Comparison of ENCODE assay signal across 8 cellular contexts in the genomic region with DNA sequence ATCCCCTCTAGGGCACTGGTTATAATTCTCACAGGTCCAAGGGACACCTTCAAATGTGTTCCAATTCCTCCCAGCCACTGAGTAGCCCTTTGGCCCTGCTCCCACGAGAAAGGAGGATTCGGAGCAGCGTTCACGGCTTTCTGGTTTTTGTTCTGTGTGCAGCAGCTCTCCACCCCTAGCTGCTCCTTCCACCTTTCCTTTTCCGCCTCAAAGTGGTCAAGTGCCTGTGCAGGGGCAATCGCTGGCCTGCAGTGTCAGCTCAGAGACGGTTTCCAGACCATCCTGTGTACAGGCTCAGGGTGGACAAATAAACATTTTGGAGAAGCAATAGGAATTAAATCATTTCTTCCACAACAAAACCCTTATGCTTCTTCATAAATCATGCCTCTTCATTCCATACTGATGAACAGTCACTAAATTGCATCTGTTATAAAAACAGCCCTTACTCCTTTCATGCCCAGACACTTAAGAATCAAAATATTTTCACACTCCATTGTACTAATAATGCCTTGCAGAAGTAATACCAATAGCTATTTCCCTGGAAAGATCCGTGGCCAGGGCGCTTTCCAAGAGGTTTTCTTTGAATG. TPM values are rescaled to one million over a fixed set of nuclear protein-coding genes. Genes with fewer than 3 reads are reported as not detected.
A peak's percentile ranks its signal among the peaks of the same experiment; 100 is the strongest.
DNase-seq lines count a peak whose midpoint lies in the region; ATAC-seq and TF ChIP-seq lines count a peak whose summit lies in the region.

No MANE protein-coding gene starts in this region.

- H3K27ac Mint-ChIP-seq in chondrocyte (ENCODE audit: unreplicated experiment) = no peak overlapping the region
- H3K27ac Mint-ChIP-seq in naive thymus-derived CD8-positive, alpha-beta T cell = peak overlapping the region in 7 of 10 donors; percentile 39 to 91 (median 68)

- H3K4me1 ChIP-seq in BLaER1 = peaks cover 46% of the 10 kb centered on the region

- no peak for TF ChIP-seq CTCF in chondrocyte (IDR thresholded peaks at IDR 0.05)

- no peak overlapping the region for H3K27ac ChIP-seq in BLaER1

- H3K4me1 Mint-ChIP-seq in chondrocyte (ENCODE audit: low read depth) = peaks cover 21% of the 10 kb centered on the region
- H3K4me1 Mint-ChIP-seq in naive thymus-derived CD8-positive, alpha-beta T cell = peaks cover 13 to 21% (median 14%) of the 10 kb centered on the region in 4 donors

- peaks cover 4% of the 10 kb centered on the region; the same call in 1 of the 2 replicates for H3K36me3 ChIP-seq in BLaER1

- POLR2A ChIA-PET in naive thymus-derived CD8-positive, alpha-beta T cell (lab: Charles Lee) = interaction anchor here (1.0 to 2.1 kb wide), 3 partner anchors 8 to 93 kb away, joined by 3 to 11 read pairs (median 3); no protein-coding TSS in a partner anchor

- no peaks in the 10 kb centered on the region for H3K9me3 ChIP-seq in BLaER1

- H3K36me3 Mint-ChIP-seq in chondrocyte (ENCODE audit: low read depth) = no peaks in the 10 kb centered on the region
- H3K36me3 Mint-ChIP-seq in naive thymus-derived CD8-positive, alpha-beta T cell = no peaks in the 10 kb centered on the region

- no peaks in the 10 kb centered on the region for H3K9me3 Mint-ChIP-seq in chondrocyte (ENCODE audit: low read depth)
- no peaks in the 10 kb centered on the region for H3K9me3 Mint-ChIP-seq in naive thymus-derived CD8-positive, alpha-beta T cell

- peaks cover 6% of the 10 kb centered on the region for H3K27me3 ChIP-seq in BLaER1

- no peak for DNase-seq in Jurkat, Clone E6-1 (ENCODE audit: low read depth, low spot score)
- DNase-seq in chondrocyte (ENCODE audit: low spot score) (no peak), RPMI8226 (no peak)
- DNase-seq in naive thymus-derived CD8-positive, alpha-beta T cell = no peak

- peak overlapping the region; percentile 91 for H3K4me2 ChIP-seq in BLaER1

- peak overlapping the region; percentile 81 for H3K4me3 Mint-ChIP-seq in chondrocyte (ENCODE audit: unreplicated experiment)
- H3K4me3 Mint-ChIP-seq in naive thymus-derived CD8-positive, alpha-beta T cell = peak overlapping the region; percentile 87 to 94 (median 91)

- no peaks in the 10 kb centered on the region for H3K27me3 Mint-ChIP-seq in chondrocyte (ENCODE audit: low read depth)
- peaks cover 16 to 45% (median 24%) of the 10 kb centered on the region in 5 donors for H3K27me3 Mint-ChIP-seq in naive thymus-derived CD8-positive, alpha-beta T cell

- H4K20me1 ChIP-seq in BLaER1 = peaks cover 19% of the 10 kb centered on the region

- peak overlapping the region; percentile 93 for H3K4me3 ChIP-seq in BLaER1
- H3K4me3 ChIP-seq in Jurkat, Clone E6-1 (ENCODE audit: low read length) = peak overlapping the region; percentile 63

- ATAC-seq in naive thymus-derived CD8-positive, alpha-beta T cell = no peak
- no peak for ATAC-seq in esophagus mucosa
- no peak for ATAC-seq in HG02870 (IDR thresholded peaks at IDR 0.05; ENCODE audit: unreplicated experiment)
- no peak for ATAC-seq in GM18519 (IDR thresholded peaks at IDR 0.05; ENCODE audit: low FRiP score, unreplicated experiment)

- H3K9ac ChIP-seq in BLaER1 = peak overlapping the region; percentile 81; the same call in 1 of the 2 replicates

RNA-seq across cellular contexts. Expression of a gene that starts 1.1 kb away (rescaled TPM):
- polyA plus RNA-seq in Jurkat, Clone E6-1 (2012; ENCODE audit: insufficient read depth, insufficient read length) = 7.4 TPM
- total RNA-seq in chondrocyte (4.7 to 9.2 TPM (median 8.5 TPM) in 3 replicates), esophagus mucosa (0.20 TPM)
- total RNA-seq in naive thymus-derived CD8-positive, alpha-beta T cell = under 1 TPM; 0.39 to 0.47 TPM
- not detected for polyA plus RNA-seq in naive thymus-derived CD8-positive, alpha-beta T cell

RNA-seq across cellular contexts. Expression of a gene that starts 55.8 kb away (rescaled TPM):
- polyA plus RNA-seq in Jurkat, Clone E6-1 (2012; ENCODE audit: insufficient read depth, insufficient read length) = 6.0 TPM
- total RNA-seq in chondrocyte (9.9 to 11.0 TPM in 2 of 3 replicates, not detected in the other), esophagus mucosa (6.3 TPM)
- under 1 TPM; 0.26 to 0.36 TPM for total RNA-seq in naive thymus-derived CD8-positive, alpha-beta T cell
- polyA plus RNA-seq in naive thymus-derived CD8-positive, alpha-beta T cell = under 1 TPM in 1 of 3 donors, not detected in 2; 0.23 TPM
